9 cellular contexts compared by ENCODE assay signal in genomic region chr6:28134015-28134414, GRCh38. TPM values are rescaled to one million over a fixed set of nuclear protein-coding genes. Genes with fewer than 3 reads are reported as not detected.
DNase-seq lines count a peak whose midpoint lies in the region; ATAC-seq, FAIRE-seq and TF ChIP-seq lines count a peak whose summit lies in the region.
"Had no signal": no experiment of that assay in that cellular context is flagged by ENCODE, and none has a peak within 500 bp of the region (broad histone marks: within the 10 kb centered on the region; RNA-seq: fewer than 3 reads in every experiment).

No MANE protein-coding gene starts in this region.

- FAIRE-seq in GM12892 (lab: Jason Lieb, UNC), result peak; percentile 5

- peaks cover 62% of the 10 kb centered on the region for H3K4me1 Mint-ChIP-seq in CD4-positive, alpha-beta T cell (ENCODE audit: low read depth)
- peaks cover 44% of the 10 kb centered on the region for H3K4me1 Mint-ChIP-seq in chondrocyte (ENCODE audit: low read depth)

- CTCF ChIA-PET in CD4-positive, alpha-beta T cell (lab: Charles Lee), result interaction anchor here (1.0 to 3.1 kb wide), 2 partner anchors 9 to 222 kb away, joined by 3 to 10 read pairs; no protein-coding TSS in a partner anchor

- intact Hi-C loops in CD4-positive, alpha-beta T cell (cut with DNase I, micrococcal nuclease), result loop anchor here (1.0 to 10.0 kb wide), 5 partner anchors 49 to 551 kb away; partner anchors contain the start of genes ZNF165 (in 1 of the 2) and ZSCAN12 (in 1 of the 2)

- no peak for ATAC-seq in CD4-positive, alpha-beta T cell (ENCODE audit: poor library complexity)
- ATAC-seq in GM21825 (IDR thresholded peaks at IDR 0.05; ENCODE audit: unreplicated experiment) (no peak), GM18502 (IDR thresholded peaks at IDR 0.05; ENCODE audit: poor library complexity, unreplicated experiment) (no peak)

- H3K27me3 ChIP-seq in CD4-positive, alpha-beta T cell (ENCODE audit: control insufficient read depth, insufficient read depth, low read length), result no peaks in the 10 kb centered on the region

- peaks cover 34% of the 10 kb centered on the region for H3K36me3 Mint-ChIP-seq in CD4-positive, alpha-beta T cell (ENCODE audit: low read depth)
- H3K36me3 Mint-ChIP-seq in chondrocyte (ENCODE audit: low read depth), result peaks cover 3% of the 10 kb centered on the region

- TF ChIP-seq POLR2A in GM12892 (IDR thresholded peaks at IDR 0.05; ENCODE audit: low read depth, low read length), result no peak

- peak overlapping the region; percentile 36 for H3K4me3 Mint-ChIP-seq in CD4-positive, alpha-beta T cell
- H3K4me3 Mint-ChIP-seq in chondrocyte (ENCODE audit: unreplicated experiment), result no peak overlapping the region
- H3K4me3 Mint-ChIP-seq: T-helper 1 cell treated with Interleukin-12 subunit alpha and Interleukin-12 subunit beta and Interleukin-4 antibody, amounts not matched to agents 30 μg/mL and 1 μg/mL, for 36 hours had no signal

- DNase-seq in CD4-positive, alpha-beta T cell, result no peak
- no peak for DNase-seq in GM12892 (ENCODE audit: insufficient read length)
- peak; percentile 7 to 40 for DNase-seq in NOMO-1 (lab: John Stamatoyannopoulos, UW; ENCODE audit: unreplicated experiment in 2 of 2)
- no peak for DNase-seq in chondrocyte (ENCODE audit: low spot score)
- peak; percentile 22 for DNase-seq in renal cortical epithelial cell (ENCODE audit: low read depth)
- DNase-seq in COLO829 (ENCODE audit: low spot score), result no peak

- TF ChIP-seq CTCF in CD4-positive, alpha-beta T cell (IDR thresholded peaks at IDR 0.05), result peak; percentile 32
- TF ChIP-seq CTCF in chondrocyte (IDR thresholded peaks at IDR 0.05), result peak; percentile 77

- H3K9me3 ChIP-seq in CD4-positive, alpha-beta T cell (ENCODE audit: control insufficient read depth, low read length), result no peaks in the 10 kb centered on the region

- no peaks in the 10 kb centered on the region for H3K27me3 Mint-ChIP-seq in CD4-positive, alpha-beta T cell
- H3K27me3 Mint-ChIP-seq in chondrocyte (ENCODE audit: low read depth), result no peaks in the 10 kb centered on the region

- no peak overlapping the region for H3K27ac ChIP-seq in CD4-positive, alpha-beta T cell (ENCODE audit: low read depth, low read length)

- H3K9me3 Mint-ChIP-seq in CD4-positive, alpha-beta T cell, result no peaks in the 10 kb centered on the region
- no peaks in the 10 kb centered on the region for H3K9me3 Mint-ChIP-seq in chondrocyte (ENCODE audit: low read depth)
- H3K9me3 Mint-ChIP-seq: T-helper 1 cell treated with Interleukin-12 subunit alpha and Interleukin-12 subunit beta and Interleukin-4 antibody, amounts not matched to agents 30 μg/mL and 1 μg/mL, for 36 hours had no signal

- H3K27ac Mint-ChIP-seq in CD4-positive, alpha-beta T cell, result peak overlapping the region; percentile 72
- H3K27ac Mint-ChIP-seq in chondrocyte (ENCODE audit: unreplicated experiment), result peak overlapping the region; percentile 53
- H3K27ac Mint-ChIP-seq: T-helper 1 cell treated with Interleukin-12 subunit alpha and Interleukin-12 subunit beta and Interleukin-4 antibody, amounts not matched to agents 30 μg/mL and 1 μg/mL, for 36 hours had no signal

- POLR2A ChIA-PET in CD4-positive, alpha-beta T cell (lab: Charles Lee), result no interaction called here

RNA-seq across cellular contexts. Expression of gene ZKSCAN8, which starts 7.7 kb away (rescaled TPM):
- 10 to 100 TPM; 23.2 to 25.1 TPM for total RNA-seq in CD4-positive, alpha-beta T cell
- 8.2 TPM for polyA plus RNA-seq in GM12892 (2012; ENCODE audit: missing spikeins)
- total RNA-seq in chondrocyte (21.4 to 25.6 TPM (median 22.2 TPM) in 3 replicates), renal cortical epithelial cell (7.6 and 33.1 TPM in 2 replicates)

RNA-seq across cellular contexts. Expression of gene ZSCAN16, which starts 9.6 kb away (rescaled TPM):
- total RNA-seq in CD4-positive, alpha-beta T cell, result 1 to 10 TPM; 7.3 to 7.4 TPM
- polyA plus RNA-seq in GM12892 (2012; ENCODE audit: missing spikeins), result 3.2 TPM
- 2.5 to 3.0 TPM (median 3.0 TPM) in 3 replicates for total RNA-seq in chondrocyte
- 8.0 and 8.7 TPM in 2 replicates for total RNA-seq in renal cortical epithelial cell

RNA-seq across cellular contexts. Expression of gene ZNF165, which starts 53.6 kb away (rescaled TPM):
- total RNA-seq in CD4-positive, alpha-beta T cell, result 1 to 10 TPM; 5.1 to 5.5 TPM
- 1.9 TPM for polyA plus RNA-seq in GM12892 (2012; ENCODE audit: missing spikeins)
- total RNA-seq in chondrocyte (0.25 to 0.39 TPM (median 0.26 TPM) in 3 replicates), renal cortical epithelial cell (2.4 and 3.5 TPM in 2 replicates)

Comparison
In these comparisons a context has a peak if more than half of its experiments do, and no peak if none do; other contexts are left out.
1. DNase-seq: peak in NOMO-1 (2 of 2) and renal cortical epithelial cell (single experiment); none in CD4-positive, alpha-beta T cell (0 of 10), GM12892 (single experiment), chondrocyte (single experiment) and COLO829 (single experiment).